In the genomic region with DNA sequence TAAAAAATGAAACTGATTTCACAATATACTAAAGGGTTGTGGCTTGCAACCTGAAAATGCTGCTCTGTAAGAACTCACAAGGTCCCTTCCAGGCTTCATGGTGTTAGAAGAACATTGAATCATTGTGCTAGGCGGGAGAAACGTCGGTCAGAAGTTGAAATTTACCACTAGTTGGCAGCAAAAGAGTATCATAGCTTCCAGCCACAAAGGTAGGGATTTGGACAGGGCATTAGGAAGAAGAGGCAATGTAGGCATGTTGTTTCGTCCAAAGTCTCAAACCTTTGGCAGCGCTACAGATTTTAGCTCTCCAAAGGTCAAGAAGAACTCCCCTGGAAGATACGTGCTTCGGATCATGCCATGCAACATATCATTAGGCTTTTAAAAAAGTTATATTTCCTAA, we compare ENCODE assay signal across 16 cellular contexts.
A peak's percentile ranks its signal among the peaks of the same experiment; 100 is the strongest.
DNase-seq lines count a peak whose midpoint lies in the region; ATAC-seq, FAIRE-seq and TF ChIP-seq lines count a peak whose summit lies in the region.
"Had no signal": no experiment of that assay in that cellular context is flagged by ENCODE, and none has a peak within 500 bp of the region (broad histone marks: within the 10 kb centered on the region; RNA-seq: fewer than 3 reads in every experiment).

No MANE protein-coding gene starts in this region.

- CTCF ChIA-PET in H1 (lab: Charles Lee; ENCODE audit: partially characterized antibody), result interaction anchor here (0.6 to 5.0 kb wide), 16 partner anchors 9 to 342 kb away, joined by 3 to 26 read pairs (median 4); no protein-coding TSS in a partner anchor

- no peaks in the 10 kb centered on the region for H3K23me2 ChIP-seq in H1 (ENCODE audit: low read depth, low read length)

- no peak overlapping the region for H3K56ac ChIP-seq in H1 (replicated peaks; ENCODE audit: insufficient read length, low read depth, low read length)

- H3K4ac ChIP-seq in H1 (replicated peaks; ENCODE audit: insufficient read length, low read depth, low read length), result no peak overlapping the region

- no peak overlapping the region for H3K23ac ChIP-seq in H1 (ENCODE audit: insufficient read length)

- 79% methylated on average over 7 of the region's 7 CpGs; no CpG with 5 or more reads in 1 of the 2 experiments for WGBS in H1 (ENCODE audit: extremely low coverage in 1 of 2, insufficient coverage in 1 of 2, insufficient read length in 1 of 2, insufficient replicate concordance in 2 of 2, low coverage in 1 of 2, low lambda C conversion rate in 2 of 2, missing lambda C conversion rate in 1 of 2), 2 experiments

- H3K79me2 ChIP-seq in H1 (ENCODE audit: control insufficient read depth in 1 of 2, insufficient read depth in 2 of 2, low read length in 2 of 2), result no peaks in the 10 kb centered on the region

- TF ChIP-seq POLR2A in H1 (IDR thresholded peaks at IDR 0.05; ENCODE audit: control extremely low read depth in 1 of 2, low read depth in 2 of 2, low read length in 2 of 2), result no peak

- no peak overlapping the region for H3K18ac ChIP-seq in H1 (ENCODE audit: extremely low read depth, low read length)

- peak in 2 of 3 experiments; percentile 36 to 74; a peak in 2 of 4 replicates for TF ChIP-seq CTCF in H1 (IDR thresholded peaks at IDR 0.05; ENCODE audit: control extremely low read depth in 1 of 3, insufficient read depth in 1 of 3, low read depth in 1 of 3, low read length in 3 of 3)

- H2BK12ac ChIP-seq in H1 (ENCODE audit: low read depth, low read length), result no peak overlapping the region

- H2BK20ac ChIP-seq in H1 (ENCODE audit: low read length), result no peak overlapping the region

- H3K4me2 ChIP-seq in H1 (ENCODE audit: insufficient read depth in 1 of 2, low read depth in 2 of 2, low read length in 2 of 2), result no peak overlapping the region

- POLR2A ChIA-PET in H1 (lab: Charles Lee; ENCODE audit: partially characterized antibody), result no interaction called here

- no peak overlapping the region for H3K14ac ChIP-seq in H1 (ENCODE audit: insufficient read length)

- no peaks in the 10 kb centered on the region for H3K27me3 ChIP-seq in H1 (replicated peaks in 1 of 4; ENCODE audit: control insufficient read depth in 3 of 4, extremely low read depth in 1 of 4, insufficient read depth in 3 of 4, low read length in 3 of 4)
- H3K27me3 ChIP-seq: MG63, suprapubic skin had no signal

- DNase-seq in NCI-H2171 treated with DMSO at 0.1 percent for 48 hours (lab: John Stamatoyannopoulos, UW) (peak; percentile 9), NCI-H2171 (lab: John Stamatoyannopoulos, UW) (no peak), NCI-H460 (ENCODE audit: extremely low read depth, low read depth) (peak; percentile 7), H1 (ENCODE audit: low read depth in 1 of 2, low spot score in 2 of 2) (no peak), renal cortical epithelial cell (ENCODE audit: low read depth) (peak; percentile 58), activated gamma-delta T cell (lab: John Stamatoyannopoulos, UW) (no peak), inferior parietal cortex (ENCODE audit: extremely low spot score) (no peak)
- DNase-seq: activated B cell treated with CpG ODN at 0.5 μM for 24 hours; activated effector memory CD4-positive, alpha-beta T cell treated with Interleukin-2 at 50 U/mL for 16 hours; aorta; MG63; SW 1271 had no signal

- H2AK5ac ChIP-seq in H1 (ENCODE audit: low read depth, low read length), result no peak overlapping the region

- no peak for TF ChIP-seq EP300 in H1 (IDR thresholded peaks at IDR 0.05; ENCODE audit: borderline replicate concordance in 1 of 2, low read depth in 2 of 2, low read length in 2 of 2)

- no peak overlapping the region for H2AFZ ChIP-seq in H1 (ENCODE audit: low read length)

- H4K20me1 ChIP-seq in H1 (replicated peaks in 1 of 2; ENCODE audit: control insufficient read depth in 1 of 2, insufficient read depth in 2 of 2, low read length in 2 of 2), result no peaks in the 10 kb centered on the region

- H3K4me1 ChIP-seq in H1 (replicated peaks in 1 of 4; ENCODE audit: control insufficient read depth in 3 of 4, insufficient read depth in 4 of 4, low read length in 3 of 4), result no peaks in the 10 kb centered on the region
- H3K4me1 ChIP-seq: suprapubic skin had no signal

- H2BK5ac ChIP-seq in H1 (ENCODE audit: low read depth, low read length), result no peak overlapping the region

- H2BK15ac ChIP-seq in H1 (ENCODE audit: low read length), result no peak overlapping the region

- H3K4me3 ChIP-seq in H1 (ENCODE audit: extremely low read depth in 1 of 4, insufficient read depth in 2 of 4, low read depth in 3 of 4, low read length in 4 of 4), result no peak overlapping the region
- H3K4me3 ChIP-seq: coronary artery, MG63, suprapubic skin had no signal

- no peak overlapping the region for H3K9ac ChIP-seq in H1 (replicated peaks in 1 of 4; ENCODE audit: extremely low read depth in 1 of 4, low read depth in 3 of 4, low read length in 3 of 4)

- peak; percentile 69 to 74 for TF ChIP-seq RAD21 in H1 (IDR thresholded peaks at IDR 0.05 in 1 of 2, conservative IDR thresholded peaks at IDR 0.05 in 1 of 2; ENCODE audit: low read depth in 2 of 2, low read length in 2 of 2)

- ATAC-seq in HG03280 (IDR thresholded peaks at IDR 0.05; ENCODE audit: unreplicated experiment), result no peak
- ATAC-seq: natural killer cell treated with Interleukin-12 subunit alpha and Interleukin-12 subunit beta and Interleukin-15 and Interleukin-18, amount 100 ng/mL, for 72 hours had no signal

- H3K9me3 ChIP-seq in H1 (ENCODE audit: insufficient read depth in 2 of 2, low read depth in 1 of 2, low read length in 1 of 2), result no peaks in the 10 kb centered on the region
- H3K9me3 ChIP-seq: MG63, suprapubic skin had no signal

- H4K8ac ChIP-seq in H1 (ENCODE audit: extremely low read depth, insufficient read depth, low read length), result no peak overlapping the region

- no peak overlapping the region for H4K5ac ChIP-seq in H1 (ENCODE audit: insufficient read length, low read depth, low read length)

- H4K91ac ChIP-seq in H1 (replicated peaks; ENCODE audit: insufficient read length, low read length), result no peak overlapping the region

- no peaks in the 10 kb centered on the region for H3K79me1 ChIP-seq in H1 (ENCODE audit: low read depth, low read length)

- no peak overlapping the region for H3K27ac ChIP-seq in H1 (ENCODE audit: low read depth, low read length)
- H3K27ac ChIP-seq: coronary artery, suprapubic skin had no signal

- no peak overlapping the region for H2BK120ac ChIP-seq in H1 (replicated peaks; ENCODE audit: low read depth, low read length)

- H3K36me3 ChIP-seq in H1 (ENCODE audit: control insufficient read depth in 2 of 4, insufficient read depth in 4 of 4, low read length in 3 of 4), result no peaks in the 10 kb centered on the region
- H3K36me3 ChIP-seq: MG63, suprapubic skin had no signal

- FAIRE-seq in H1 (lab: Jason Lieb, UNC), result peak; percentile 66

TF ChIP-seq in H1, 55 proteins besides CTCF, POLR2A, EP300 and RAD21:
- TF ChIP-seq E2F6 (IDR thresholded peaks at IDR 0.05) (peak; percentile 51; the same call in 1 of the 2 replicates), HDAC6 (IDR thresholded peaks at IDR 0.05; ENCODE audit: low read depth, low read length) (no peak)

Comparison
In these comparisons a context has a peak if more than half of its experiments do, and no peak if none do; other contexts are left out.
1. DNase-seq: peak in NCI-H2171 treated with DMSO at 0.1 percent for 48 hours (single experiment), NCI-H460 (single experiment) and renal cortical epithelial cell (single experiment); none in NCI-H2171 (single experiment), H1 (0 of 2), activated gamma-delta T cell (single experiment) and inferior parietal cortex (single experiment).